In the genomic region with DNA sequence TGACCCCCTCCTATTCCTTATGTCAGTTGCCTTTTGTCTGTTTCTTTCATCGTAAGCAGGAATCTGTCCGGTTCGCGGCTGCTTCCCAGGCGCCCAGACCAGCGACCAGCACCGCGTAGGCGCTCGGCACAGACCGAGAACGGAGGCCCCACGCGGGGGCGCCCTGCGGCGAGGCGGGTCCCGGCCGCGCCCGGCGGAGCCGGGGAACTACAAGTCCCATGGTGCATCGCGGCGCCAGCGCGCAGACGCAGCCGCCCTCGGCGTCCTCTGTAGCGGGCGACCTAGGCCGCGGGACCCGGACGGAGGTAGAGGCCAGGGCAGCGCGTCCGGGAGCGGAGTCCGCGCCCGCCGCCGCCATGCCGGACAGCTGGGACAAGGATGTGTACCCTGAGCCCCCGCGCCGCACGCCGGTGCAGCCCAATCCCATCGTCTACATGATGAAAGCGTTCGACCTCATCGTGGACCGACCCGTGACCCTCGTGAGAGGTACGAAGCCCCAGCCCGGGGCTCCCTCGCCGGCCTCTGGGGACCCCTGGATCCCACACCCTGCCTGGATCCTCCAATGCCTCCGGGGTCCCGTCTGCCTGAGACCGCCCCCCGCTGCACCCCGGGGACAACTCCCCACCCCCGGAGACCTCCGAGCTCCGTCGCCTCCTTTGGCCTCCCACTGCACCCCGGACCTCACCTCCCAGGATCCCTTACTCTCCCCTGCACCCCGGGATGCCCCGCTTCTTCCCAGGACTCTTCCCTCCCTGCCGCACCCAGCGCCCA, we compare ENCODE assay signal across 8 cellular contexts. TPM values are rescaled to one million over a fixed set of nuclear protein-coding genes. Genes with fewer than 3 reads are reported as not detected.
DNase-seq lines count a peak whose midpoint lies in the region; ATAC-seq, FAIRE-seq and TF ChIP-seq lines count a peak whose summit lies in the region.

A gene (plus strand): TSS at position 270 of the 771 bp plus-strand sequence. CDS start 87 bp downstream, at position 357.

- H3K4me3 ChIP-seq in fibroblast of mammary gland (ENCODE audit: control insufficient read depth, low read depth, low read length), result peak within 1 kb of the TSS; percentile 79

- no peak for FAIRE-seq in RCC 7860 (lab: Jason Lieb, UNC)

- peak within 1 kb of the TSS; percentile 86 to 100 (median 94) for H3K4me3 Mint-ChIP-seq in IgD-negative memory B cell
- H3K4me3 Mint-ChIP-seq in activated T-helper 1 cell treated with anti-CD3 and anti-CD28 coated beads, Interleukin-12 subunit alpha, Interleukin-12 subunit beta, Interleukin-2, Interleukin-4 antibody, amounts not matched to agents 30 ng/mL and 10 ng/mL and 1 ng/mL, durations not matched to agents 14 hours and 24 hours and 36 hours, result peak within 1 kb of the TSS; percentile 97
- H3K4me3 Mint-ChIP-seq in natural killer cell treated with Interleukin-12 subunit alpha and Interleukin-12 subunit beta and Interleukin-15 and Interleukin-18, amount 100 ng/mL, for 72 hours, result peak within 1 kb of the TSS; percentile 100
- H3K4me3 Mint-ChIP-seq in stimulated activated naive CD8-positive, alpha-beta T cell treated with anti-CD3 and anti-CD28 coated beads, Interleukin-15, Interleukin-2, amounts not matched to agents 100 ng/mL and 50 ng/mL, for 24 hours, result peak within 1 kb of the TSS; percentile 98

- DNase-seq in DMS153 treated with DMSO at 0.1 percent for 48 hours (lab: John Stamatoyannopoulos, UW; ENCODE audit: unreplicated experiment) (peak; percentile 72), RCC 7860 (ENCODE audit: low spot score) (peak; percentile 80), fibroblast of mammary gland (ENCODE audit: low read depth) (peak; percentile 91)
- peak; percentile 93 for DNase-seq in activated T-helper 1 cell treated with anti-CD3 and anti-CD28 coated beads, Interleukin-12 subunit alpha, Interleukin-12 subunit beta, Interleukin-2, Interleukin-4 antibody, amounts not matched to agents 30 ng/mL and 10 ng/mL and 1 ng/mL, durations not matched to agents 14 hours and 24 hours and 36 hours (ENCODE audit: low spot score)
- peak; percentile 95 for DNase-seq in natural killer cell treated with Interleukin-12 subunit alpha and Interleukin-12 subunit beta and Interleukin-15 and Interleukin-18, amount 100 ng/mL, for 72 hours (ENCODE audit: low spot score)

- peaks cover 4% of the 10 kb centered on the region for H3K27me3 Mint-ChIP-seq in IgD-negative memory B cell
- H3K27me3 Mint-ChIP-seq in activated T-helper 1 cell treated with anti-CD3 and anti-CD28 coated beads, Interleukin-12 subunit alpha, Interleukin-12 subunit beta, Interleukin-2, Interleukin-4 antibody, amounts not matched to agents 30 ng/mL and 10 ng/mL and 1 ng/mL, durations not matched to agents 14 hours and 24 hours and 36 hours (ENCODE audit: insufficient read depth), result no peaks in the 10 kb centered on the region
- no peaks in the 10 kb centered on the region for H3K27me3 Mint-ChIP-seq in natural killer cell treated with Interleukin-12 subunit alpha and Interleukin-12 subunit beta and Interleukin-15 and Interleukin-18, amount 100 ng/mL, for 72 hours
- H3K27me3 Mint-ChIP-seq in stimulated activated naive CD8-positive, alpha-beta T cell treated with anti-CD3 and anti-CD28 coated beads, Interleukin-15, Interleukin-2, amounts not matched to agents 100 ng/mL and 50 ng/mL, for 24 hours, result no peaks in the 10 kb centered on the region

- intact Hi-C loops in activated T-helper 1 cell treated with anti-CD3 and anti-CD28 coated beads, Interleukin-12 subunit alpha, Interleukin-12 subunit beta, Interleukin-2, Interleukin-4 antibody, amounts not matched to agents 30 ng/mL and 10 ng/mL and 1 ng/mL, durations not matched to agents 14 hours and 24 hours and 36 hours (cut with micrococcal nuclease), result loop anchor here (1.0 kb wide), 5 partner anchors 12 to 33 kb away; a partner anchor contains a TSS

- ATAC-seq in GM21515 (IDR thresholded peaks at IDR 0.05; ENCODE audit: unreplicated experiment), result peak; percentile 57
- peak; percentile 89 to 96 for ATAC-seq in natural killer cell treated with Interleukin-12 subunit alpha and Interleukin-12 subunit beta and Interleukin-15 and Interleukin-18, amount 100 ng/mL, for 72 hours

- peaks cover 19 to 29% (median 20%) of the 10 kb centered on the region in 3 donors for H3K4me1 Mint-ChIP-seq in IgD-negative memory B cell
- H3K4me1 Mint-ChIP-seq in activated T-helper 1 cell treated with anti-CD3 and anti-CD28 coated beads, Interleukin-12 subunit alpha, Interleukin-12 subunit beta, Interleukin-2, Interleukin-4 antibody, amounts not matched to agents 30 ng/mL and 10 ng/mL and 1 ng/mL, durations not matched to agents 14 hours and 24 hours and 36 hours (ENCODE audit: low read depth), result peaks cover 34% of the 10 kb centered on the region
- peaks cover 28 to 32% of the 10 kb centered on the region in 2 donors for H3K4me1 Mint-ChIP-seq in natural killer cell treated with Interleukin-12 subunit alpha and Interleukin-12 subunit beta and Interleukin-15 and Interleukin-18, amount 100 ng/mL, for 72 hours (ENCODE audit: low read depth in 2 of 2)
- H3K4me1 Mint-ChIP-seq in stimulated activated naive CD8-positive, alpha-beta T cell treated with anti-CD3 and anti-CD28 coated beads, Interleukin-15, Interleukin-2, amounts not matched to agents 100 ng/mL and 50 ng/mL, for 24 hours (ENCODE audit: low read depth), result peaks cover 43% of the 10 kb centered on the region

- no peaks in the 10 kb centered on the region for H3K9me3 Mint-ChIP-seq in IgD-negative memory B cell
- H3K9me3 Mint-ChIP-seq in activated T-helper 1 cell treated with anti-CD3 and anti-CD28 coated beads, Interleukin-12 subunit alpha, Interleukin-12 subunit beta, Interleukin-2, Interleukin-4 antibody, amounts not matched to agents 30 ng/mL and 10 ng/mL and 1 ng/mL, durations not matched to agents 14 hours and 24 hours and 36 hours, result no peaks in the 10 kb centered on the region
- no peaks in the 10 kb centered on the region for H3K9me3 Mint-ChIP-seq in natural killer cell treated with Interleukin-12 subunit alpha and Interleukin-12 subunit beta and Interleukin-15 and Interleukin-18, amount 100 ng/mL, for 72 hours
- no peaks in the 10 kb centered on the region for H3K9me3 Mint-ChIP-seq in stimulated activated naive CD8-positive, alpha-beta T cell treated with anti-CD3 and anti-CD28 coated beads, Interleukin-15, Interleukin-2, amounts not matched to agents 100 ng/mL and 50 ng/mL, for 24 hours

- peaks cover 2% of the 10 kb centered on the region for H3K36me3 Mint-ChIP-seq in IgD-negative memory B cell
- peaks cover 36% of the 10 kb centered on the region for H3K36me3 Mint-ChIP-seq in activated T-helper 1 cell treated with anti-CD3 and anti-CD28 coated beads, Interleukin-12 subunit alpha, Interleukin-12 subunit beta, Interleukin-2, Interleukin-4 antibody, amounts not matched to agents 30 ng/mL and 10 ng/mL and 1 ng/mL, durations not matched to agents 14 hours and 24 hours and 36 hours (ENCODE audit: low read depth)
- peaks cover 19% of the 10 kb centered on the region for H3K36me3 Mint-ChIP-seq in natural killer cell treated with Interleukin-12 subunit alpha and Interleukin-12 subunit beta and Interleukin-15 and Interleukin-18, amount 100 ng/mL, for 72 hours
- H3K36me3 Mint-ChIP-seq in stimulated activated naive CD8-positive, alpha-beta T cell treated with anti-CD3 and anti-CD28 coated beads, Interleukin-15, Interleukin-2, amounts not matched to agents 100 ng/mL and 50 ng/mL, for 24 hours (ENCODE audit: low read depth), result peaks cover 37% of the 10 kb centered on the region

- TF ChIP-seq CTCF in fibroblast of mammary gland (conservative IDR thresholded peaks at IDR 0.05; ENCODE audit: control insufficient read depth, insufficient read depth, low read depth, low read length), result no peak

- peak within 1 kb of the TSS; percentile 94 to 100 (median 97) for H3K27ac Mint-ChIP-seq in IgD-negative memory B cell
- H3K27ac Mint-ChIP-seq in activated T-helper 1 cell treated with anti-CD3 and anti-CD28 coated beads, Interleukin-12 subunit alpha, Interleukin-12 subunit beta, Interleukin-2, Interleukin-4 antibody, amounts not matched to agents 30 ng/mL and 10 ng/mL and 1 ng/mL, durations not matched to agents 14 hours and 24 hours and 36 hours, result peak within 1 kb of the TSS; percentile 90
- H3K27ac Mint-ChIP-seq in natural killer cell treated with Interleukin-12 subunit alpha and Interleukin-12 subunit beta and Interleukin-15 and Interleukin-18, amount 100 ng/mL, for 72 hours, result peak within 1 kb of the TSS; percentile 89 to 94
- H3K27ac Mint-ChIP-seq in stimulated activated naive CD8-positive, alpha-beta T cell treated with anti-CD3 and anti-CD28 coated beads, Interleukin-15, Interleukin-2, amounts not matched to agents 100 ng/mL and 50 ng/mL, for 24 hours, result peak within 1 kb of the TSS; percentile 91

RNA-seq across cellular contexts. Expression of the gene that starts here (rescaled TPM):
- 204 TPM for polyA plus RNA-seq in IgD-negative memory B cell
- total RNA-seq in activated T-helper 1 cell treated with anti-CD3 and anti-CD28 coated beads, Interleukin-12 subunit alpha, Interleukin-12 subunit beta, Interleukin-2, Interleukin-4 antibody, amounts not matched to agents 30 ng/mL and 10 ng/mL and 1 ng/mL, durations not matched to agents 14 hours and 24 hours and 36 hours, result 134 and 138 TPM in 2 replicates
- total RNA-seq in natural killer cell treated with Interleukin-12 subunit alpha and Interleukin-12 subunit beta and Interleukin-15 and Interleukin-18, amount 100 ng/mL, for 72 hours, result 100 to 1,000 TPM in 1 of 2 donors, 10 to 100 TPM in 1; 95.0 to 103 TPM

Comparison
In these comparisons a context has a peak if more than half of its experiments do, and no peak if none do; other contexts are left out.
1. Peak in every context shown above with its lines: DNase-seq, ATAC-seq and H3K4me3 ChIP-seq.